8 cellular contexts compared by ENCODE assay signal in the genomic region with DNA sequence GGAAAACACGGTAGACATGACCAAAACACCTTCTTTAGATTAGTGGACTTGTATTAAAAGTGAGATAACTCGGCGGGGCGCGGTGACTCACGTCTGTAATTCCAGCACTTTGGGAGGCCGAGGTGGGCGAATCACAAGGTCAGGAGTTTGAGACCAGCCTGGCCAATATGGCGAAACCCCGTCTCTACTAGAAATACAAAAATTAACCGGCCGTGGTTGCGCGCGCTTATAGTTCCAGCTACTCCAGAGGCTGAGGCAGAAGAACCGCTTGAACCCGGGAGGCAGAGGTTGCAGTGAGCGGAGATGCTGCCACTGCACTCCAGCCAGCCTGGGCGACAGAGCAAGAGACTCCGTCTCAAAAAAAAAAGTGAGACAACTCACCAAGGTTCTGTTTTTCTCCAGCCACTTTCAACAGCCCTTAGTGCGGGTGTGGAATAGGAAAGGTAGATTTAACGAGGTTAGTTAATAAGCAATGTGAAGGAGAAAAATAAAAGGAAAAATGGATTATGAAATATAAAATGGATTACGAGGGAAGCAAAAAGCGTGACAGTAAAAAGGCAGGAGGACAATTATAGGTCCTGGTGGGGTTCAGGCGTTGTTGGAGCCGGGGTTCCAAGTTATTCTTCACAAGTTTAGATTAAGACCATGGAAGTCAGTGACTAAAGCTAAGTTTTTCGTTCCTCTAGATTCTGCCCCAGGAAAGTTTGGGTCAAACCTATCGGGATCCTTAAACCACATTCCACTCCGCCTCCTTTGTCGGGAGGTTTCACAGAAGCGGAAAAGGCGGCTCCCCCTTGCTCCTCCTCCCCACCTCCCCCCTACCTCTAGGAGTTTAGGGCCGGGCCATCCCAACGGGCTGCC.
DNase-seq lines count a peak whose midpoint lies in the region; FAIRE-seq lines count a peak whose summit lies in the region.

No MANE protein-coding gene starts in this region.

- no peaks in the 10 kb centered on the region for H3K27me3 Mint-ChIP-seq in dendritic cell treated with granulocyte-macrophage colony-stimulating factor and Interleukin-4, amounts not matched to agents 40 ng/mL and 50 ng/mL, for 4 days

- H3K27me3 ChIP-seq in mucosa of stomach (ENCODE audit: control insufficient read depth, insufficient read depth, low read length) = no peaks in the 10 kb centered on the region

- peak overlapping the region; percentile 99 for H3K27ac Mint-ChIP-seq in dendritic cell treated with granulocyte-macrophage colony-stimulating factor and Interleukin-4, amounts not matched to agents 40 ng/mL and 50 ng/mL, for 4 days

- no peaks in the 10 kb centered on the region for H3K36me3 ChIP-seq in mucosa of stomach (ENCODE audit: control insufficient read depth, insufficient read depth, low read length)

- intact Hi-C loops in dendritic cell treated with granulocyte-macrophage colony-stimulating factor and Interleukin-4, amounts not matched to agents 40 ng/mL and 50 ng/mL, for 4 days (cut with micrococcal nuclease) = loop anchor here (5.0 kb wide), 2 partner anchors 74 to 286 kb away; partner anchors contain the start of gene FAM177A1

- H3K9me3 Mint-ChIP-seq in dendritic cell treated with granulocyte-macrophage colony-stimulating factor and Interleukin-4, amounts not matched to agents 40 ng/mL and 50 ng/mL, for 4 days = no peaks in the 10 kb centered on the region

- H3K4me3 ChIP-seq in mucosa of stomach (ENCODE audit: low read length) = peak overlapping the region; percentile 88

- H3K4me3 Mint-ChIP-seq in dendritic cell treated with granulocyte-macrophage colony-stimulating factor and Interleukin-4, amounts not matched to agents 40 ng/mL and 50 ng/mL, for 4 days = peak overlapping the region; percentile 90

- DNase-seq in stimulated activated CD4-positive, alpha-beta T cell treated with anti-CD3 and anti-CD28 coated beads, Interleukin-15, amount 100 ng/mL, for 24 hours = peak; percentile 17
- no peak for DNase-seq in stimulated activated CD4-positive, alpha-beta T cell treated with anti-CD3 and anti-CD28 coated beads, Interleukin-4, amount 100 ng/mL, for 1 hour
- DNase-seq in RCC 7860 (ENCODE audit: low spot score) (no peak), COLO829 (ENCODE audit: low spot score) (no peak), NCI-H1694 (lab: John Stamatoyannopoulos, UW) (no peak), amniotic stem cell (lab: John Stamatoyannopoulos, UW) (no peak)

- H3K4me1 Mint-ChIP-seq in dendritic cell treated with granulocyte-macrophage colony-stimulating factor and Interleukin-4, amounts not matched to agents 40 ng/mL and 50 ng/mL, for 4 days (ENCODE audit: low read depth) = peaks cover 62% of the 10 kb centered on the region

- peaks cover 9% of the 10 kb centered on the region for H3K4me1 ChIP-seq in mucosa of stomach (ENCODE audit: control insufficient read depth, insufficient read depth, low read length)

- peak overlapping the region; percentile 95 for H3K9ac ChIP-seq in mucosa of stomach (ENCODE audit: low read length)

- H3K9me3 ChIP-seq in mucosa of stomach (ENCODE audit: control insufficient read depth, low read length) = no peaks in the 10 kb centered on the region

- peak; percentile 44 for FAIRE-seq in RCC 7860 (lab: Jason Lieb, UNC)

- H3K36me3 Mint-ChIP-seq in dendritic cell treated with granulocyte-macrophage colony-stimulating factor and Interleukin-4, amounts not matched to agents 40 ng/mL and 50 ng/mL, for 4 days (ENCODE audit: low read depth) = peaks cover 71% of the 10 kb centered on the region
